ENCODE assay signal across 15 cellular contexts in genomic region chr2:8740136-8740535, GRCh38. TPM values are rescaled to one million over a fixed set of nuclear protein-coding genes. Genes with fewer than 3 reads are reported as not detected.
A peak's percentile ranks its signal among the peaks of the same experiment; 100 is the strongest.
DNase-seq lines count a peak whose midpoint lies in the region; ATAC-seq, FAIRE-seq and TF ChIP-seq lines count a peak whose summit lies in the region.
"Had no signal": no experiment of that assay in that cellular context is flagged by ENCODE, and none has a peak within 500 bp of the region (broad histone marks: within the 10 kb centered on the region; RNA-seq: fewer than 3 reads in every experiment).

No MANE protein-coding gene starts in this region.

- no peak for TF ChIP-seq CTCF in kidney (IDR thresholded peaks at IDR 0.05; ENCODE audit: borderline replicate concordance, extremely low read depth, insufficient read depth)
- TF ChIP-seq CTCF in activated CD8-positive, alpha-beta T cell treated with anti-CD3 and anti-CD28 coated beads for 36 hours (IDR thresholded peaks at IDR 0.05): no peak

- H3K4me3 Mint-ChIP-seq in activated CD8-positive, alpha-beta T cell treated with anti-CD3 and anti-CD28 coated beads for 36 hours: no peak overlapping the region
- H3K4me3 Mint-ChIP-seq: CD4-positive, CD25-positive, alpha-beta regulatory T cell had no signal

- H3K4me1 ChIP-seq in kidney (ENCODE audit: control insufficient read depth in 1 of 2, insufficient read depth in 1 of 2, low read depth in 1 of 2, low read length in 2 of 2): no peaks in the 10 kb centered on the region

- no peak overlapping the region for H3K4me3 ChIP-seq in kidney (ENCODE audit: low read length in 2 of 2)
- H3K4me3 ChIP-seq: BLaER1 treated with 17β-estradiol and CSF1 and Interleukin-3, amounts not matched to agents 10 nM and 100 nM; HAP-1 had no signal

- no peaks in the 10 kb centered on the region for H3K9me3 Mint-ChIP-seq in activated CD8-positive, alpha-beta T cell treated with anti-CD3 and anti-CD28 coated beads for 36 hours
- H3K9me3 Mint-ChIP-seq: CD4-positive, CD25-positive, alpha-beta regulatory T cell had no signal

- FAIRE-seq in TTC549 (lab: Jason Lieb, UNC) (peak; percentile 23), kidney (lab: Jason Lieb, UNC) (peak; percentile 8)
- FAIRE-seq: GM12892 had no signal

- H3K27ac Mint-ChIP-seq in activated CD8-positive, alpha-beta T cell treated with anti-CD3 and anti-CD28 coated beads for 36 hours: no peak overlapping the region

- peaks cover 11 to 12% of the 10 kb centered on the region in 2 donors for H3K36me3 ChIP-seq in kidney (ENCODE audit: control insufficient read depth in 1 of 2, insufficient read depth in 2 of 2, low read length in 2 of 2)
- H3K36me3 ChIP-seq: HAP-1 had no signal

- no peak overlapping the region for H3K27ac ChIP-seq in kidney (ENCODE audit: low read depth in 2 of 2, low read length in 2 of 2)
- H3K27ac ChIP-seq: BLaER1 treated with 17β-estradiol and CSF1 and Interleukin-3, amounts not matched to agents 10 nM and 100 nM; HL-60 had no signal

- H3K27me3 Mint-ChIP-seq in activated CD8-positive, alpha-beta T cell treated with anti-CD3 and anti-CD28 coated beads for 36 hours: no peaks in the 10 kb centered on the region
- H3K27me3 Mint-ChIP-seq: CD4-positive, CD25-positive, alpha-beta regulatory T cell had no signal

- POLR2A ChIA-PET in activated CD8-positive, alpha-beta T cell treated with anti-CD3 and anti-CD28 coated beads for 36 hours (lab: Charles Lee): no interaction called here

- H3K36me3 Mint-ChIP-seq in activated CD8-positive, alpha-beta T cell treated with anti-CD3 and anti-CD28 coated beads for 36 hours (ENCODE audit: low read depth): peaks cover 4% of the 10 kb centered on the region

- no peak overlapping the region for H3K9ac ChIP-seq in kidney (ENCODE audit: low read length in 2 of 2)
- H3K9ac ChIP-seq: BLaER1 treated with 17β-estradiol and CSF1 and Interleukin-3, amounts not matched to agents 10 nM and 100 nM had no signal

- no peak for ATAC-seq in activated CD8-positive, alpha-beta T cell treated with anti-CD3 and anti-CD28 coated beads for 36 hours
- ATAC-seq in HG03095 (IDR thresholded peaks at IDR 0.05; ENCODE audit: unreplicated experiment): no peak

- intact Hi-C loops in kidney (cut with DNase I): no loop called here
- intact Hi-C loops in activated CD8-positive, alpha-beta T cell treated with anti-CD3 and anti-CD28 coated beads for 36 hours (cut with micrococcal nuclease): no loop called here

- no peaks in the 10 kb centered on the region for H3K4me1 Mint-ChIP-seq in activated CD8-positive, alpha-beta T cell treated with anti-CD3 and anti-CD28 coated beads for 36 hours (ENCODE audit: low read depth)

- CTCF ChIA-PET in activated CD8-positive, alpha-beta T cell treated with anti-CD3 and anti-CD28 coated beads for 36 hours (lab: Charles Lee): interaction anchor here (2.0 kb wide), 1 partner anchor 47 kb away, joined by 5 read pairs; no protein-coding TSS in a partner anchor

- DNase-seq in EL (peak; percentile 4), kidney (no peak), non-pigmented ciliary epithelial cell (ENCODE audit: low read depth) (peak; percentile 3), G401 (ENCODE audit: low spot score) (no peak)
- no peak for DNase-seq in activated CD8-positive, alpha-beta T cell treated with anti-CD3 and anti-CD28 coated beads for 36 hours
- DNase-seq: 8988T; CD4-positive, CD25-positive, alpha-beta regulatory T cell; DMS53; GOT3 had no signal

- in situ Hi-C loops in G401 (cut with HindIII; ENCODE audit: low sequenced_read_pairs): no loop called here

- H3K9me3 ChIP-seq in kidney (ENCODE audit: control insufficient read depth in 1 of 2, low read length in 2 of 2): no peaks in the 10 kb centered on the region
- H3K9me3 ChIP-seq: BLaER1 treated with 17β-estradiol and CSF1 and Interleukin-3, amounts not matched to agents 10 nM and 100 nM; HAP-1 had no signal

RNA-seq across cellular contexts. Expression of gene ID2, which starts 58.3 kb away (rescaled TPM):
- total RNA-seq in kidney: 74.6 TPM
- polyA plus RNA-seq in kidney (ENCODE audit: insufficient read depth, low read depth, low replicate concordance): 113 TPM
- total RNA-seq in activated CD8-positive, alpha-beta T cell treated with anti-CD3 and anti-CD28 coated beads for 36 hours: 10 to 100 TPM; 85.7 to 91.6 TPM
- 293 and 327 TPM in 2 replicates for total RNA-seq in G401 (2014; rRNA removed; shearing (Covaris generic))

Comparison
In these comparisons a context has a peak if more than half of its experiments do, and no peak if none do; other contexts are left out.
1. DNase-seq: peak in EL (single experiment) and non-pigmented ciliary epithelial cell (single experiment); none in kidney (single experiment), activated CD8-positive, alpha-beta T cell treated with anti-CD3 and anti-CD28 coated beads for 36 hours (single experiment) and G401 (single experiment).